In the genomic region with DNA sequence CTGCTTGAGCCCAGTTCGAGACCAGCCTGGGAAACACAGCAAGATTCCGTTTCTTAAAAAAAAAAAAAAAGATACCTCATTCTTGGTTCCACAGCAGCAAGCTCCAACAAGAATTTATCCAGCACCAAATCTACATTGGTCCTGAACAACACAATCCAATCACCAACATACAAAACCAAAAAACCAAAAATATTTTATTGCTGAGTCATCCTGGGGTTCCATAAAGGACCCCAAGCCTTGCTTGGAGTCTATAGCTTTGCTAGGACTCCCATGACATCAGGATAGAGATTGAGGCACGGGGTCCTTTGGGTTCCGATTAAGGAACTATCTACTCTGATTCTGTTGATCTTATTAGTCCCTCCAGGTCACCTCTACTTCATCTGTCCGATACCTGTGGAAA, we compare ENCODE assay signal across 19 cellular contexts. TPM values are rescaled to one million over a fixed set of nuclear protein-coding genes. Genes with fewer than 3 reads are reported as not detected.
DNase-seq lines count a peak whose midpoint lies in the region; ATAC-seq, FAIRE-seq and TF ChIP-seq lines count a peak whose summit lies in the region.
"Had no signal": no experiment of that assay in that cellular context is flagged by ENCODE, and none has a peak within 500 bp of the region (broad histone marks: within the 10 kb centered on the region; RNA-seq: fewer than 3 reads in every experiment).

No MANE protein-coding gene starts in this region.

- H3K27me3 Mint-ChIP-seq in GM23338 (ENCODE audit: insufficient read depth, low read depth, poor library complexity), result no peaks in the 10 kb centered on the region
- no peaks in the 10 kb centered on the region for H3K27me3 Mint-ChIP-seq in activated naive CD8-positive, alpha-beta T cell treated with anti-CD3 and anti-CD28 coated beads for 36 hours

- no peaks in the 10 kb centered on the region; the same call in 1 of the 2 replicates for H4K20me1 ChIP-seq in GM23338 (replicated peaks; ENCODE audit: insufficient read depth)

- TF ChIP-seq EP300 in A549 (IDR thresholded peaks at IDR 0.05), result no peak

- 0 out of 2 replicates have a peak, but pooled peaks cover 9% of the 10 kb centered on the region for H3K9me2 ChIP-seq in GM23338 (ENCODE audit: insufficient read depth)

- no peaks in the 10 kb centered on the region for H3K79me2 ChIP-seq in GM23338 (replicated peaks; ENCODE audit: insufficient read depth)

- H3K4me1 Mint-ChIP-seq in GM23338, result no peaks in the 10 kb centered on the region
- peaks cover 6% of the 10 kb centered on the region for H3K4me1 Mint-ChIP-seq in activated naive CD8-positive, alpha-beta T cell treated with anti-CD3 and anti-CD28 coated beads for 36 hours

- no peak for DNase-seq in A549 (ENCODE audit: low read depth in 1 of 2, low spot score in 1 of 2)
- no peak for DNase-seq in GM23338 (ENCODE audit: low spot score)
- DNase-seq in activated naive CD8-positive, alpha-beta T cell treated with anti-CD3 and anti-CD28 coated beads for 36 hours, result no peak
- DNase-seq in NOMO-1 (lab: John Stamatoyannopoulos, UW; ENCODE audit: unreplicated experiment in 2 of 2), result no peak
- DNase-seq in NOMO-1 treated with DMSO at 0.1 percent for 48 hours (lab: John Stamatoyannopoulos, UW; ENCODE audit: unreplicated experiment), result no peak
- no peak for DNase-seq in NCI-H2081 (lab: John Stamatoyannopoulos, UW)
- DNase-seq: CD8-positive, alpha-beta T cell; DMS79 treated with DMSO at 0.1 percent for 48 hours; KBM-7; NCI-H146; NCI-H2107; NCI-H226; NCI-H526 treated with DMSO at 0.1 percent for 48 hours; SJCRH30 had no signal

- no peaks in the 10 kb centered on the region for H3K27me3 ChIP-seq in GM23338 (ENCODE audit: insufficient read depth)
- H3K27me3 ChIP-seq: SJCRH30 had no signal

- CTCF ChIA-PET in A549 (lab: Yijun Ruan, JAX), result interaction anchor here (1.0 to 1.4 kb wide), 2 partner anchors 13 to 17 kb away, joined by 3 to 4 read pairs; no protein-coding TSS in a partner anchor

- no peak overlapping the region for H3K4me3 Mint-ChIP-seq in GM23338
- H3K4me3 Mint-ChIP-seq in activated naive CD8-positive, alpha-beta T cell treated with anti-CD3 and anti-CD28 coated beads for 36 hours, result no peak overlapping the region
- H3K4me3 Mint-ChIP-seq: CD8-positive, alpha-beta T cell had no signal

- no peaks in the 10 kb centered on the region for H3F3A ChIP-seq in GM23338 (replicated peaks; ENCODE audit: low read depth)

- H3K4me3 ChIP-seq in A549, result no peak overlapping the region
- H3K4me3 ChIP-seq in GM23338, result no peak overlapping the region
- H3K4me3 ChIP-seq: SJCRH30 had no signal

- H3K36me3 Mint-ChIP-seq in GM23338 (ENCODE audit: low read depth), result peaks cover 16% of the 10 kb centered on the region
- peaks cover 31% of the 10 kb centered on the region for H3K36me3 Mint-ChIP-seq in activated naive CD8-positive, alpha-beta T cell treated with anti-CD3 and anti-CD28 coated beads for 36 hours

- FAIRE-seq in A549 (lab: Jason Lieb, UNC), result no peak
- FAIRE-seq: D721Med, G401.6, GM12891 had no signal

- 96% methylated on average over 5 of the region's 5 CpGs for WGBS in A549 (ENCODE audit: missing lambda C conversion rate)

- no peak for ATAC-seq in A549
- ATAC-seq in GM23338, result no peak
- ATAC-seq: CD8-positive, alpha-beta T cell had no signal

- peaks cover 51% of the 10 kb centered on the region for H3K36me3 ChIP-seq in GM23338 (ENCODE audit: insufficient read depth)

- POLR2A ChIA-PET in A549 (lab: Yijun Ruan, JAX), result interaction anchor here (1.1 to 1.4 kb wide), 2 partner anchors 9 kb away, joined by 3 to 4 read pairs; partner anchors contain the start of gene APEX1

- peak overlapping the region; percentile 53 for H3K27ac Mint-ChIP-seq in GM23338
- H3K27ac Mint-ChIP-seq in activated naive CD8-positive, alpha-beta T cell treated with anti-CD3 and anti-CD28 coated beads for 36 hours, result peak overlapping the region; percentile 63
- H3K27ac Mint-ChIP-seq: CD8-positive, alpha-beta T cell had no signal

- H3K27ac ChIP-seq in A549, result peak overlapping the region in 1 of 2 experiments; percentile 54; a peak in 3 of 6 replicates
- no peak overlapping the region for H3K27ac ChIP-seq in GM23338 (ENCODE audit: low read depth)
- H3K27ac ChIP-seq: RWPE1, SJCRH30 had no signal

- TF ChIP-seq POLR2A in A549 (IDR thresholded peaks at IDR 0.05; ENCODE audit: low read length), result no peak

- TF ChIP-seq CTCF in A549 (IDR thresholded peaks at IDR 0.05) (no peak), GM23338 (conservative IDR thresholded peaks at IDR 0.05; ENCODE audit: low read depth in 2 of 2) (no peak)

- H3K9me3 Mint-ChIP-seq in GM23338, result peaks cover 4% of the 10 kb centered on the region; the same call in 1 of the 3 replicates
- no peaks in the 10 kb centered on the region for H3K9me3 Mint-ChIP-seq in activated naive CD8-positive, alpha-beta T cell treated with anti-CD3 and anti-CD28 coated beads for 36 hours
- H3K9me3 Mint-ChIP-seq: CD8-positive, alpha-beta T cell had no signal

- no peaks in the 10 kb centered on the region for H3K9me3 ChIP-seq in A549
- H3K9me3 ChIP-seq: SJCRH30 had no signal

- H3K4me2 ChIP-seq in A549, result no peak overlapping the region
- H3K4me2 ChIP-seq in GM23338, result no peak overlapping the region

- H2AFZ ChIP-seq in GM23338, result no peak overlapping the region

- TF ChIP-seq RAD21 in A549 (conservative IDR thresholded peaks at IDR 0.05 in 1 of 2, IDR thresholded peaks at IDR 0.05 in 1 of 2), result no peak

- H3K4me1 ChIP-seq in A549 (no peaks in the 10 kb centered on the region), GM23338 (ENCODE audit: insufficient read depth) (no peaks in the 10 kb centered on the region)
- H3K4me1 ChIP-seq: SJCRH30 had no signal

TF ChIP-seq in A549, 52 proteins besides CTCF, POLR2A, EP300 and RAD21:
- TF ChIP-seq MAFK (IDR thresholded peaks at IDR 0.05; ENCODE audit: partially characterized antibody) (peak; percentile 87), NFE2L2 (conservative IDR thresholded peaks at IDR 0.05; ENCODE audit: low read length) (peak; percentile 97), KDM1A (IDR thresholded peaks at IDR 0.05; ENCODE audit: low read depth) (no peak)

RNA-seq across cellular contexts. Expression of gene OSGEP, which starts 7.7 kb away (rescaled TPM):
- 32.8 and 33.2 TPM in 2 replicates for polyA plus RNA-seq in A549 (2011; rRNA removed)
- polyA plus RNA-seq in A549 (2012; cell fraction: cytosol; rRNA removed), result 45.2 and 57.6 TPM in 2 replicates
- 113 and 167 TPM in 2 replicates for polyA plus RNA-seq in A549 (2012; cell fraction: nucleus; rRNA removed)
- polyA plus RNA-seq in A549 (2017; fragmentation: RNase III; extraction: RNeasy Plus Mini Kit Qiagen cat#74134 plus additional on column Dnase treatment), result 30.4 to 36.9 TPM (median 33.6 TPM) in 3 replicates
- polyA minus RNA-seq in A549 (2011; rRNA and poly(A)+ RNA removed), result 34.9 and 38.3 TPM in 2 replicates
- 59.5 and 62.8 TPM in 2 replicates for total RNA-seq in GM23338 (2014; rRNA removed; shearing (Covaris generic))
- polyA plus RNA-seq in GM23338 (2016; fragmentation: Nextera tagmentation; extraction: Ambion mirVana), result 29.0 and 35.1 TPM in 2 replicates
- total RNA-seq in activated naive CD8-positive, alpha-beta T cell treated with anti-CD3 and anti-CD28 coated beads for 36 hours, result 10 to 100 TPM; 59.0 to 59.2 TPM

RNA-seq across cellular contexts. Expression of gene APEX1, which starts 8.1 kb away (rescaled TPM):
- polyA plus RNA-seq in A549 (2011; rRNA removed), result 324 and 419 TPM in 2 replicates
- polyA plus RNA-seq in A549 (2012; cell fraction: cytosol; rRNA removed), result 377 and 394 TPM in 2 replicates
- polyA plus RNA-seq in A549 (2012; cell fraction: nucleus; rRNA removed), result 280 and 419 TPM in 2 replicates
- 304 to 313 TPM (median 312 TPM) in 3 replicates for polyA plus RNA-seq in A549 (2017; fragmentation: RNase III; extraction: RNeasy Plus Mini Kit Qiagen cat#74134 plus additional on column Dnase treatment)
- polyA minus RNA-seq in A549 (2011; rRNA and poly(A)+ RNA removed), result 224 and 285 TPM in 2 replicates
- total RNA-seq in GM23338 (2014; rRNA removed; shearing (Covaris generic)), result 216 and 247 TPM in 2 replicates
- 279 and 291 TPM in 2 replicates for polyA plus RNA-seq in GM23338 (2016; fragmentation: Nextera tagmentation; extraction: Ambion mirVana)
- 100 to 1,000 TPM; 253 to 277 TPM for total RNA-seq in activated naive CD8-positive, alpha-beta T cell treated with anti-CD3 and anti-CD28 coated beads for 36 hours

RNA-seq across cellular contexts. Expression of gene KLHL33, which starts 10.9 kb away (rescaled TPM):
- polyA plus RNA-seq in A549 (2011; rRNA removed) (not detected in 2 replicates), A549 (2017; fragmentation: RNase III; extraction: RNeasy Plus Mini Kit Qiagen cat#74134 plus additional on column Dnase treatment) (not detected in 3 replicates), GM23338 (2016; fragmentation: Nextera tagmentation; extraction: Ambion mirVana) (0.09 and 0.15 TPM in 2 replicates)
- polyA plus RNA-seq in A549 (2012; cell fraction: cytosol; rRNA removed), result not detected in 2 replicates
- polyA plus RNA-seq in A549 (2012; cell fraction: nucleus; rRNA removed), result 0.02 TPM in 1 of 2 replicates, not detected in the other
- polyA minus RNA-seq in A549 (2011; rRNA and poly(A)+ RNA removed), result not detected in 2 replicates
- 0.12 and 0.35 TPM in 2 replicates for total RNA-seq in GM23338 (2014; rRNA removed; shearing (Covaris generic))
- total RNA-seq in activated naive CD8-positive, alpha-beta T cell treated with anti-CD3 and anti-CD28 coated beads for 36 hours, result under 1 TPM; 0.50 to 0.68 TPM
- total RNA-seq: HT1080, SJCRH30 had no signal

RNA-seq across cellular contexts. Expression of gene PIP4P1, which starts 14.3 kb away (rescaled TPM):
- 30.4 and 40.6 TPM in 2 replicates for polyA plus RNA-seq in A549 (2011; rRNA removed)
- polyA plus RNA-seq in A549 (2012; cell fraction: cytosol; rRNA removed), result 39.5 and 49.5 TPM in 2 replicates
- polyA plus RNA-seq in A549 (2012; cell fraction: nucleus; rRNA removed), result 63.7 and 81.4 TPM in 2 replicates
- 24.6 to 35.8 TPM (median 33.0 TPM) in 3 replicates for polyA plus RNA-seq in A549 (2017; fragmentation: RNase III; extraction: RNeasy Plus Mini Kit Qiagen cat#74134 plus additional on column Dnase treatment)
- 52.6 and 80.3 TPM in 2 replicates for polyA minus RNA-seq in A549 (2011; rRNA and poly(A)+ RNA removed)
- 24.8 and 26.4 TPM in 2 replicates for total RNA-seq in GM23338 (2014; rRNA removed; shearing (Covaris generic))
- 18.9 and 20.9 TPM in 2 replicates for polyA plus RNA-seq in GM23338 (2016; fragmentation: Nextera tagmentation; extraction: Ambion mirVana)
- total RNA-seq in activated naive CD8-positive, alpha-beta T cell treated with anti-CD3 and anti-CD28 coated beads for 36 hours, result 10 to 100 TPM; 27.6 to 28.7 TPM

RNA-seq across cellular contexts. Expression of gene PNP, which starts 22.3 kb away (rescaled TPM):
- polyA plus RNA-seq in A549 (2011; rRNA removed), result 111 and 129 TPM in 2 replicates
- polyA plus RNA-seq in A549 (2012; cell fraction: cytosol; rRNA removed), result 117 and 127 TPM in 2 replicates
- polyA plus RNA-seq in A549 (2012; cell fraction: nucleus; rRNA removed), result 90.6 and 117 TPM in 2 replicates
- polyA plus RNA-seq in A549 (2017; fragmentation: RNase III; extraction: RNeasy Plus Mini Kit Qiagen cat#74134 plus additional on column Dnase treatment), result 95.9 to 103 TPM (median 97.3 TPM) in 3 replicates
- polyA minus RNA-seq in A549 (2011; rRNA and poly(A)+ RNA removed), result 68.9 and 90.3 TPM in 2 replicates
- 72.3 and 102 TPM in 2 replicates for total RNA-seq in GM23338 (2014; rRNA removed; shearing (Covaris generic))
- 56.1 and 60.7 TPM in 2 replicates for polyA plus RNA-seq in GM23338 (2016; fragmentation: Nextera tagmentation; extraction: Ambion mirVana)
- total RNA-seq in activated naive CD8-positive, alpha-beta T cell treated with anti-CD3 and anti-CD28 coated beads for 36 hours, result 100 to 1,000 TPM; 227 to 230 TPM
